Comparison of ENCODE assay signal across 22 cellular contexts in the genomic region with DNA sequence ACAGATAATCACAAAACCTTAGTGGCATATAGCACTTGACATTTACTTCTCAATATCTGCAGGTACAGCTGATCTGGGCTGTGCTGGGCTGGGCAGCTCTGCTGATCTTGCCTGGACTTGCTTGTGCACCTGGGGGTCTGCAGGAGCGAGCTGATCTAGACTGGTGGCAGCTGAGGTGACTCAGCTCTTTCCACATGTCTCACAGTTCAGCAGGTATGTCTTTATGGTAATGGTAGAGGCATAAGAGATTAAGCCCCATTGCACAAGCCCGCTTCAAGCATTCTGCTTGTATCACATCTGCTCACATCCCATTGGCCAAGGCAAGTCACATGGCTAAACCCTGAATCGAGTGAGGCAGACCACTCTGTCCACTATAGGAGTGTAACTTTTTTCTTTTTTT.
DNase-seq lines count a peak whose midpoint lies in the region; ATAC-seq, FAIRE-seq and TF ChIP-seq lines count a peak whose summit lies in the region.
"Had no signal": no experiment of that assay in that cellular context is flagged by ENCODE, and none has a peak within 500 bp of the region (broad histone marks: within the 10 kb centered on the region; RNA-seq: fewer than 3 reads in every experiment).

No MANE protein-coding gene starts in this region.

- H3K4ac ChIP-seq in trophoblast cell (ENCODE audit: low read depth, low read length), result no peak overlapping the region

- DNase-seq in GM19239 (ENCODE audit: insufficient read length, low spot score) (no peak), RWPE2 (ENCODE audit: low spot score) (no peak), trophoblast cell (peak; percentile 35 to 59), coronary artery (ENCODE audit: low spot score) (no peak), GM19238 (ENCODE audit: insufficient read length, low spot score) (no peak)
- DNase-seq: ACHN; BE2C; C1 segment of cervical spinal cord; Caco-2; CD4-positive, CD25-positive, alpha-beta regulatory T cell; GOT3; H7; HFFc6; IMR-90 had no signal

- H2AFZ ChIP-seq in trophoblast cell (ENCODE audit: insufficient read depth, low read length, poor library complexity), result no peak overlapping the region

- no peaks in the 10 kb centered on the region for H3K36me3 ChIP-seq in RWPE2 (ENCODE audit: low read depth)
- no peaks in the 10 kb centered on the region for H3K36me3 ChIP-seq in trophoblast cell (ENCODE audit: control insufficient read depth in 1 of 2, insufficient read depth in 2 of 2, low read length in 2 of 2)
- H3K36me3 ChIP-seq: BE2C had no signal

- no peak overlapping the region for H2AK5ac ChIP-seq in trophoblast cell (ENCODE audit: low read length)

- no peak overlapping the region for H4K91ac ChIP-seq in trophoblast cell (ENCODE audit: low read depth, low read length)

- H3K27ac ChIP-seq in RWPE2 (ENCODE audit: poor library complexity, severe bottlenecking) (no peak overlapping the region), trophoblast cell (ENCODE audit: low read depth, low read length) (no peak overlapping the region), coronary artery (no peak overlapping the region)

- H2BK12ac ChIP-seq in trophoblast cell (ENCODE audit: low read length), result no peak overlapping the region

- peak; percentile 21 for FAIRE-seq in GM19239 (lab: Jason Lieb, UNC)
- FAIRE-seq: A204.1, D721Med, G401.6, GM12891, GM18507, HTR-8/SVneo had no signal

- ATAC-seq in RWPE2 (ENCODE audit: low read depth) (peak; percentile 53; the same call in 2 of the 3 replicates), esophagus mucosa (peak; percentile 89)
- ATAC-seq: HCT116 had no signal

- TF ChIP-seq CTCF in RWPE2 (IDR thresholded peaks at IDR 0.05; ENCODE audit: poor library complexity, severe bottlenecking), result no peak
- TF ChIP-seq CTCF in coronary artery (IDR thresholded peaks at IDR 0.05), result no peak

- H3K4me3 ChIP-seq in RWPE2 (ENCODE audit: severe bottlenecking), result no peak overlapping the region
- H3K4me3 ChIP-seq in trophoblast cell (ENCODE audit: low read depth, low read length), result no peak overlapping the region
- no peak overlapping the region for H3K4me3 ChIP-seq in coronary artery

- no peak overlapping the region for H3K9ac ChIP-seq in trophoblast cell (ENCODE audit: low read length)

- no peak overlapping the region for H4K12ac ChIP-seq in trophoblast cell (ENCODE audit: low read depth, low read length)

- H3K4me1 ChIP-seq in RWPE2 (ENCODE audit: insufficient read depth, poor library complexity, severe bottlenecking) (no peaks in the 10 kb centered on the region), trophoblast cell (ENCODE audit: control insufficient read depth in 1 of 2, insufficient read depth in 2 of 2, low read length in 2 of 2) (no peaks in the 10 kb centered on the region)
- H3K4me1 ChIP-seq: Caco-2 had no signal

- no peak overlapping the region for H2BK120ac ChIP-seq in trophoblast cell (ENCODE audit: insufficient read depth, low read length, poor library complexity)

- no peaks in the 10 kb centered on the region for H3K79me2 ChIP-seq in trophoblast cell (ENCODE audit: control insufficient read depth, insufficient read depth, low read length, poor library complexity)

- no peak overlapping the region for H3K4me2 ChIP-seq in trophoblast cell (ENCODE audit: low read length)

- H3K79me1 ChIP-seq in trophoblast cell (ENCODE audit: low read length), result no peaks in the 10 kb centered on the region

- H4K8ac ChIP-seq in trophoblast cell (ENCODE audit: low read depth, low read length), result no peak overlapping the region

- no CpG with 5 or more reads among the region's 3 CpGs for WGBS in trophoblast cell (ENCODE audit: extremely low coverage, insufficient coverage, insufficient read length)

- H3K27me3 ChIP-seq in RWPE2 (ENCODE audit: insufficient read depth, poor library complexity, severe bottlenecking) (no peaks in the 10 kb centered on the region), trophoblast cell (ENCODE audit: insufficient read depth, low read length) (no peaks in the 10 kb centered on the region)
- H3K27me3 ChIP-seq: BE2C had no signal

- H3K23ac ChIP-seq in trophoblast cell (ENCODE audit: low read length), result no peak overlapping the region

- no peak overlapping the region for H2BK5ac ChIP-seq in trophoblast cell (ENCODE audit: low read depth, low read length, poor library complexity)

- H3K18ac ChIP-seq in trophoblast cell (ENCODE audit: low read length), result no peak overlapping the region

- no peak overlapping the region for H3K14ac ChIP-seq in trophoblast cell (ENCODE audit: low read length)

- H3K9me3 ChIP-seq in RWPE2 (ENCODE audit: severe bottlenecking) (no peaks in the 10 kb centered on the region), trophoblast cell (ENCODE audit: insufficient read depth, low read depth, low read length) (no peaks in the 10 kb centered on the region)
- H3K9me3 ChIP-seq: BE2C, Caco-2 had no signal

Comparison
In these comparisons a context has a peak if more than half of its experiments do, and no peak if none do; other contexts are left out.
1. DNase-seq: peak in trophoblast cell (2 of 2); none in GM19239 (single experiment), RWPE2 (single experiment), coronary artery (single experiment) and GM19238 (single experiment).